14 cellular contexts compared by ENCODE assay signal in genomic region chr10:132011027-132011426, GRCh38.
"Had no signal": no experiment of that assay in that cellular context is flagged by ENCODE, and none has a peak within 500 bp of the region (broad histone marks: within the 10 kb centered on the region; RNA-seq: fewer than 3 reads in every experiment).

No MANE protein-coding gene starts in this region.

- H3K27ac ChIP-seq: left lung, skin epidermis, suprapubic skin, upper lobe of left lung had no signal

- ATAC-seq: left lung had no signal

- H3K4me3 ChIP-seq: left lung, skin epidermis, suprapubic skin, upper lobe of left lung had no signal

- H3K27me3 ChIP-seq: left lung, suprapubic skin, upper lobe of left lung had no signal

- H3K9me3 ChIP-seq: left lung, suprapubic skin, upper lobe of left lung had no signal

- H3K36me3 ChIP-seq: left lung, suprapubic skin, upper lobe of left lung had no signal

- H3K4me1 ChIP-seq: left lung had no signal

- DNase-seq: activated CD4-positive, CD25-positive, alpha-beta regulatory T cell treated with anti-CD3 and anti-CD28 coated beads, Interleukin-2, amount 50 U/mL, for 72 hours; activated naive CD8-positive, alpha-beta T cell treated with anti-CD3 and anti-CD28 coated beads, Interleukin-2, amount 10 ng/mL, durations not matched to agents 7 days and 5 days; effector memory CD4-positive, alpha-beta T cell; foreskin melanocyte; left lung; stimulated activated CD4-positive, alpha-beta T cell treated with anti-CD3 and anti-CD28 coated beads, Interleukin-15, amount 100 ng/mL, for 24 hours; stimulated activated CD4-positive, alpha-beta T cell treated with anti-CD3 and anti-CD28 coated beads, Interleukin-4, amount 100 ng/mL, for 4 hours; stimulated activated CD8-positive, alpha-beta memory T cell treated with anti-CD3 and anti-CD28 coated beads, Interleukin-4, amount 100 ng/mL, for 48 hours; stimulated activated naive CD4-positive, alpha-beta T cell treated with Interleukin-2 at 50 U/mL for 16 hours; T-helper 1 cell; T1000; upper lobe of left lung had no signal
